Comparison of ENCODE assay signal across 29 cellular contexts in the genomic region with DNA sequence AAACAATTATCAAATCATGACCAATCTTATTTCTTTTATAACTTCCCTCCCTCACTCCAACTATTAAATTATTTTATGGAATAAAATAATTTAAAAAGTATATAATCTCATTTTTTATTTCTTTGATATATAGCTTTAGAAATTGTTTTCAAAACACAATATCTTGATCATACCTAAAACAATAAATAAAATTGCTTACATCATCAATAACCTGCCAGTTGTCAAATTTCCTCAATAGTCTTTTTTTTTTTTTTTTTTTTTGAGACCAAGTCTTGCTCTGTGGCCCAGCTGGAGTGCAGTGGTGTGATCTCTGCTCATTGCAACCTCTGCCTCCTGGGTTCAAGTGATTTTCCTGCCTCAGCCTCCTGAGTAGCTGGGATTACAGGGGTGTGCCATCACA.
"Had no signal": no experiment of that assay in that cellular context is flagged by ENCODE, and none has a peak within 500 bp of the region (broad histone marks: within the 10 kb centered on the region; RNA-seq: fewer than 3 reads in every experiment).

No MANE protein-coding gene starts in this region.

- ATAC-seq: activated CD4-positive, alpha-beta T cell treated with anti-CD3 and anti-CD28 coated beads for 36 hours; activated CD8-positive, alpha-beta memory T cell treated with anti-CD3 and anti-CD28 coated beads, Interleukin-2, amount 10 ng/mL, durations not matched to agents 7 days and 5 days; activated CD8-positive, alpha-beta T cell treated with anti-CD3 and anti-CD28 coated beads, Interleukin-2, amount 10 ng/mL, durations not matched to agents 7 days and 5 days; activated naive CD8-positive, alpha-beta T cell treated with anti-CD3 and anti-CD28 coated beads, Interleukin-2, amount 50 U/mL, for 24 hours; body of pancreas; effector memory CD8-positive, alpha-beta T cell; foreskin keratinocyte; gastroesophageal sphincter had no signal

- H3K36me3 ChIP-seq: adrenal gland, esophagus muscularis mucosa, gastroesophageal sphincter had no signal

- DNase-seq: activated CD4-positive, alpha-beta memory T cell treated with anti-CD3 and anti-CD28 coated beads for 36 hours; activated CD4-positive, alpha-beta T cell treated with anti-CD3 and anti-CD28 coated beads for 36 hours; activated CD4-positive, alpha-beta T cell treated with anti-CD3 and anti-CD28 coated beads, Interleukin-2, amount 10 ng/mL, durations not matched to agents 24 days and 14 days; activated CD4-positive, CD25-positive, alpha-beta regulatory T cell; activated CD4-positive, CD25-positive, alpha-beta regulatory T cell treated with anti-CD3 and anti-CD28 coated beads, Interleukin-2, amount 50 U/mL, for 72 hours; activated CD8-positive, alpha-beta memory T cell treated with anti-CD3 and anti-CD28 coated beads, Interleukin-2, amount 10 ng/mL, durations not matched to agents 7 days and 5 days; activated CD8-positive, alpha-beta memory T cell treated with anti-CD3 and anti-CD28 coated beads, Interleukin-2, amount 50 U/mL, for 4 hours; activated CD8-positive, alpha-beta T cell treated with anti-CD3 and anti-CD28 coated beads, Interleukin-2, amount 10 ng/mL, durations not matched to agents 7 days and 5 days; activated effector memory CD4-positive, alpha-beta T cell treated with anti-CD3 and anti-CD28 coated beads, Interleukin-2, amount 50 U/mL, for 16 hours; activated naive CD4-positive, alpha-beta T cell treated with anti-CD3 and anti-CD28 coated beads for 36 hours; activated naive CD8-positive, alpha-beta T cell treated with anti-CD3 and anti-CD28 coated beads for 36 hours; activated naive CD8-positive, alpha-beta T cell treated with anti-CD3 and anti-CD28 coated beads, Interleukin-2, amount 50 U/mL, for 24 hours; activated T-cell treated with anti-CD3 and anti-CD28 coated beads, Interleukin-2, amount 50 U/mL, for 1 hour; activated T-cell treated with anti-CD3 and anti-CD28 coated beads, Interleukin-2, amount 50 U/mL, for 48 hours; adrenal gland; amygdala; aorta; body of pancreas; caudate nucleus; cortex of kidney; dermis blood vessel endothelial cell; effector CD4-positive, alpha-beta T cell; effector memory CD8-positive, alpha-beta T cell; erythroblast; foreskin keratinocyte; T-helper 2 cell had no signal

- FAIRE-seq: colon had no signal

- H3K4me3 ChIP-seq: adrenal gland, body of pancreas, esophagus muscularis mucosa, gastroesophageal sphincter had no signal

- H3K9me3 ChIP-seq: adrenal gland, body of pancreas, esophagus muscularis mucosa, gastroesophageal sphincter had no signal

- H3K27me3 ChIP-seq: adrenal gland, body of pancreas, esophagus muscularis mucosa, gastroesophageal sphincter had no signal

- H3K27ac ChIP-seq: adrenal gland, body of pancreas, esophagus muscularis mucosa, foreskin keratinocyte, gastroesophageal sphincter had no signal

- H3K4me1 ChIP-seq: esophagus muscularis mucosa, foreskin keratinocyte, gastroesophageal sphincter had no signal
